14 cellular contexts compared by ENCODE assay signal in the genomic region with DNA sequence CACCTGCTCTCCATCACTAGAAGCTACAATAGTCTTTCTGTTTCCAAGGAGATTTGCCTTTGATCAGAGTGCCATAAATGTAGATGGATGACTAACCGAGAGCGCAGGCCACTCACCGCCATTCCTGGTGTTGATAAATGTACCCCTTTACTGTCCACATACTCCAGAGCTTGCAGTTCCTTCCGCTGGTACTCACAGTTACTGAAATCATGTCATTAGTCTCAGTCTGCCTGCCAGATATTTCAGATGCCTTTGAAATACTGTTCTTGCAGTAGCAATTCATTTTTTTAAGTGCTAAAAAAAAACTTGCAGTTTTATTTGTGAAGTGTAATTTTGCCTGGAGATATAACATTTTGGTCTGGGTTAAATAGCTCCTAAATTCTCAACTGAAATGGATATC.
A peak's percentile ranks its signal among the peaks of the same experiment; 100 is the strongest.
DNase-seq lines count a peak whose midpoint lies in the region; TF ChIP-seq lines count a peak whose summit lies in the region.
"Had no signal": no experiment of that assay in that cellular context is flagged by ENCODE, and none has a peak within 500 bp of the region (broad histone marks: within the 10 kb centered on the region; RNA-seq: fewer than 3 reads in every experiment).

No MANE protein-coding gene starts in this region.

- no peak overlapping the region for H3K4me3 Mint-ChIP-seq in mesothelial cell of epicardium
- H3K4me3 Mint-ChIP-seq: GM23338 had no signal

- H3K27me3 Mint-ChIP-seq in mesothelial cell of epicardium (ENCODE audit: low read depth): no peaks in the 10 kb centered on the region

- no peak for TF ChIP-seq POLR2A in tibial nerve (IDR thresholded peaks at IDR 0.05)

- H3K4me1 ChIP-seq in tibial nerve: no peaks in the 10 kb centered on the region

- H3K27me3 ChIP-seq in tibial nerve: no peaks in the 10 kb centered on the region

- no peaks in the 10 kb centered on the region for H3K9me3 Mint-ChIP-seq in mesothelial cell of epicardium
- H3K9me3 Mint-ChIP-seq: GM23338 had no signal

- no peak for TF ChIP-seq EP300 in tibial nerve (IDR thresholded peaks at IDR 0.05)

- H3K4me1 Mint-ChIP-seq in mesothelial cell of epicardium: peaks cover 14% of the 10 kb centered on the region
- H3K4me1 Mint-ChIP-seq: GM23338 had no signal

- peaks cover 12% of the 10 kb centered on the region for H3K36me3 Mint-ChIP-seq in mesothelial cell of epicardium

- H3K27ac ChIP-seq in tibial nerve: no peak overlapping the region
- H3K27ac ChIP-seq: HL-60 had no signal

- H3K9me3 ChIP-seq in tibial nerve: no peaks in the 10 kb centered on the region

- H3K36me3 ChIP-seq in tibial nerve: no peaks in the 10 kb centered on the region

- 77 to 86% methylated on average over 4 of the region's 4 CpGs for WGBS in tibial nerve, 2 donors

- peak overlapping the region; percentile 40 for H3K27ac Mint-ChIP-seq in mesothelial cell of epicardium
- H3K27ac Mint-ChIP-seq: GM23338 had no signal

- DNase-seq in Ammon's horn (ENCODE audit: low spot score): peak; percentile 7
- peak; percentile 42 for DNase-seq in G401 (ENCODE audit: low spot score)
- DNase-seq in amniotic epithelial cell (ENCODE audit: low read depth): peak; percentile 72
- no peak for DNase-seq in mesothelial cell of epicardium (ENCODE audit: low spot score in 2 of 2, unreplicated experiment in 2 of 2)
- DNase-seq in NCI-H226: no peak
- no peak for DNase-seq in tibial nerve (ENCODE audit: low spot score in 2 of 2)
- no peak for DNase-seq in hippocampal formation (lab: John Stamatoyannopoulos, UW)
- DNase-seq in UCSD-AML1 (lab: John Stamatoyannopoulos, UW; ENCODE audit: unreplicated experiment): no peak
- DNase-seq: DMS79, GDM1, NCI-H2029 treated with DMSO at 0.1 percent for 48 hours, NCI-H524 treated with DMSO at 0.1 percent for 48 hours had no signal

- no peak overlapping the region for H3K4me3 ChIP-seq in tibial nerve
- H3K4me3 ChIP-seq: GM23338 had no signal

- TF ChIP-seq CTCF in mesothelial cell of epicardium (IDR thresholded peaks at IDR 0.05; ENCODE audit: unreplicated experiment) (no peak), tibial nerve (IDR thresholded peaks at IDR 0.05) (no peak)

- in situ Hi-C loops in G401 (cut with HindIII; ENCODE audit: low sequenced_read_pairs): no loop called here

Comparison
In these comparisons a context has a peak if more than half of its experiments do, and no peak if none do; other contexts are left out.
1. DNase-seq: peak in Ammon's horn (single experiment), G401 (single experiment) and amniotic epithelial cell (single experiment); none in mesothelial cell of epicardium (0 of 2), NCI-H226 (single experiment), tibial nerve (0 of 2), hippocampal formation (0 of 2) and UCSD-AML1 (single experiment).